Comparison of ENCODE assay signal across 8 cellular contexts in the genomic region with DNA sequence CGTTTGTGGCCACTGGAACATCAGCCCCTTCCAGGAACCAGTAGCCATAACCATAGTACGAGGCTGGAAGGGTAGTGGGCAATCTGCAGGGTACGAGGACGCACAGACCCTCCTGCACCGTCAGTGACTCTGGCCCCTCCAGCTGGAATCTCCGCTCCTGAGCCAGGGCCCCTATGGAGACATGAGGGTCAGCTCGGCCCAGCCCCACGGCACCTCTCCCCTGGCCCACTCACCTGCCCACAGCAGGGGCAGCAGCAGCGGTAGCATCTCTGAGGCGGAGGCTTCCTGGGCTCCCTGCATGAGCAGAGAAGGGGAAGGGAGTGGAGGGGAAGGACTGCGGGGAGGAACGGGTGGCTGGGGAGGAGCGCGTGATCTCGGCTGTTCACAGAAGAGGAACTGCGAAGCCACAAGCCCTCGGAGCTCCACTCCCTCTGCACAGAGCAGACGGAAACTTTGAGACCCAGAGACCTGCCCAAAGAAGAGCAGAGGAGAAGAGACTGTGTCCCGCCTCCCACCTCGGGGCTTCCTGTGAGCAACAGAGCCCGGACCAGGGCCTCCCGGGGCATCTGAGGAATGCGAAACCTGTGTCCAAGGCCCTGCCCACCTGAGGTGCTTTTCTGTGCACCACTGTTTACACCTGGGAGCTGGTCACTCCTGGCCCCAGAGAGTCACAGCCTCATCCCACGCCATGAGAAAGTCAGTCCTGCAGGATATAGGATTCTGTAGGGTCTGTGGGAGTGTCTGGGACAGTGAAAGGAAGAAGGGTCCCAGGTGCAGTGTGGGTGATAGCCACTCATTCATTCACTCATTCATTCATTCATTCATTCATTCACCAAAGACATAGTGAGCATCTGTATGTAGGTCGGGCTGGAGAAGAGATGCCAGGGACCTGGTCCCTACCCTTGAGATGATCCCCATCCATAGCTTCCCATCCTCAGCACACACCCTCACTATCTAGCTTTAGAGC. TPM values are rescaled to one million over a fixed set of nuclear protein-coding genes. Genes with fewer than 3 reads are reported as not detected.
DNase-seq lines count a peak whose midpoint lies in the region; ATAC-seq, FAIRE-seq and TF ChIP-seq lines count a peak whose summit lies in the region.

A gene (minus strand): TSS at position 322 of the 967 bp plus-strand sequence. CDS start 22 bp downstream, at position 300.

- no peaks in the 10 kb centered on the region for H3K36me3 ChIP-seq in CD8-positive, alpha-beta T cell (ENCODE audit: insufficient read depth, low read length)

- H3K4me3 Mint-ChIP-seq in memory B cell: peak within 1 kb of the TSS; percentile 91
- H3K4me3 Mint-ChIP-seq in CD8-positive, alpha-beta T cell: no peak within 1 kb of the TSS
- no peak within 1 kb of the TSS for H3K4me3 Mint-ChIP-seq in activated T-helper 17 cell treated with anti-CD3 and anti-CD28 coated beads, Interleukin-2, amount 50 U/mL, for 72 hours

- no peak for TF ChIP-seq POLR2A in GM12891 (IDR thresholded peaks at IDR 0.05; ENCODE audit: low read depth, low read length)

- intact Hi-C loops in CD8-positive, alpha-beta T cell (cut with DNase I, micrococcal nuclease): loop anchor here in 1 of 2 experiments (10.0 kb wide), 1 partner anchor 113 kb away; a partner anchor contains a TSS

- DNase-seq in GM12891 (ENCODE audit: insufficient read length, low spot score) (peak; percentile 57), UCSD-AML1 (lab: John Stamatoyannopoulos, UW; ENCODE audit: unreplicated experiment) (peak; percentile 86), memory B cell (ENCODE audit: low spot score in 2 of 2) (peak; percentile 64), retina (no peak), AG08396 (ENCODE audit: low spot score) (no peak)
- DNase-seq in CD8-positive, alpha-beta T cell: no peak

- ATAC-seq in HG02642 (IDR thresholded peaks at IDR 0.05; ENCODE audit: poor library complexity, unreplicated experiment) (peak; percentile 72), memory B cell (ENCODE audit: low read depth) (peak; percentile 99)
- ATAC-seq in CD8-positive, alpha-beta T cell: no peak
- no peak for ATAC-seq in activated T-helper 17 cell treated with anti-CD3 and anti-CD28 coated beads, Interleukin-2, amount 50 U/mL, for 72 hours (replicated peaks)

- peak; percentile 93 for FAIRE-seq in GM12891 (lab: Jason Lieb, UNC)

- peaks cover 50% of the 10 kb centered on the region for H3K4me1 Mint-ChIP-seq in memory B cell
- H3K4me1 Mint-ChIP-seq in CD8-positive, alpha-beta T cell (ENCODE audit: low read depth): no peaks in the 10 kb centered on the region
- H3K4me1 Mint-ChIP-seq in activated T-helper 17 cell treated with anti-CD3 and anti-CD28 coated beads, Interleukin-2, amount 50 U/mL, for 72 hours: no peaks in the 10 kb centered on the region

- CTCF ChIA-PET in CD8-positive, alpha-beta T cell (lab: Charles Lee): no interaction called here

- peak within 1 kb of the TSS; percentile 62 for H3K27ac Mint-ChIP-seq in memory B cell
- no peak within 1 kb of the TSS for H3K27ac Mint-ChIP-seq in CD8-positive, alpha-beta T cell
- no peak within 1 kb of the TSS for H3K27ac Mint-ChIP-seq in activated T-helper 17 cell treated with anti-CD3 and anti-CD28 coated beads, Interleukin-2, amount 50 U/mL, for 72 hours

- no peak within 1 kb of the TSS for H3K27ac ChIP-seq in CD8-positive, alpha-beta T cell (ENCODE audit: low read depth, low read length)

- no peaks in the 10 kb centered on the region for H3K9me3 ChIP-seq in CD8-positive, alpha-beta T cell (ENCODE audit: low read length)

- H3K4me1 ChIP-seq in CD8-positive, alpha-beta T cell (ENCODE audit: insufficient read depth, low read length): no peaks in the 10 kb centered on the region

- H3K27me3 ChIP-seq in CD8-positive, alpha-beta T cell (ENCODE audit: insufficient read depth, low read length): no peaks in the 10 kb centered on the region

- no peaks in the 10 kb centered on the region for H3K36me3 Mint-ChIP-seq in memory B cell
- H3K36me3 Mint-ChIP-seq in CD8-positive, alpha-beta T cell: no peaks in the 10 kb centered on the region
- no peaks in the 10 kb centered on the region for H3K36me3 Mint-ChIP-seq in activated T-helper 17 cell treated with anti-CD3 and anti-CD28 coated beads, Interleukin-2, amount 50 U/mL, for 72 hours (ENCODE audit: low read depth)

- no peak for TF ChIP-seq CTCF in CD8-positive, alpha-beta T cell (IDR thresholded peaks at IDR 0.05)

- H3K9me3 Mint-ChIP-seq in memory B cell: peaks cover 3% of the 10 kb centered on the region
- H3K9me3 Mint-ChIP-seq in CD8-positive, alpha-beta T cell: peaks cover 8% of the 10 kb centered on the region
- no peaks in the 10 kb centered on the region for H3K9me3 Mint-ChIP-seq in activated T-helper 17 cell treated with anti-CD3 and anti-CD28 coated beads, Interleukin-2, amount 50 U/mL, for 72 hours

- H3K27me3 Mint-ChIP-seq in memory B cell: no peaks in the 10 kb centered on the region
- H3K27me3 Mint-ChIP-seq in CD8-positive, alpha-beta T cell (ENCODE audit: low read depth): peaks cover 51% of the 10 kb centered on the region
- H3K27me3 Mint-ChIP-seq in activated T-helper 17 cell treated with anti-CD3 and anti-CD28 coated beads, Interleukin-2, amount 50 U/mL, for 72 hours: peaks cover 50% of the 10 kb centered on the region

- POLR2A ChIA-PET in CD8-positive, alpha-beta T cell (lab: Charles Lee): no interaction called here

- no peak within 1 kb of the TSS for H3K4me3 ChIP-seq in CD8-positive, alpha-beta T cell (ENCODE audit: low read depth, low read length)

TF ChIP-seq in GM12891, 5 proteins besides CTCF, POLR2A, EP300 and RAD21:
- TF ChIP-seq SPI1 (IDR thresholded peaks at IDR 0.05; ENCODE audit: low read depth, low read length) (peak; percentile 97), POLR2AphosphoS5 (IDR thresholded peaks at IDR 0.05; ENCODE audit: low read depth, low read length) (no peak)

RNA-seq across cellular contexts. Expression of the gene that starts here (rescaled TPM):
- polyA plus RNA-seq in GM12891 (2012; ENCODE audit: low read depth, missing spikeins): 1.1 TPM
- not detected for total RNA-seq in CD8-positive, alpha-beta T cell
- not detected for total RNA-seq in activated T-helper 17 cell treated with anti-CD3 and anti-CD28 coated beads, Interleukin-2, amount 50 U/mL, for 72 hours

Comparison
In these comparisons a context has a peak if more than half of its experiments do, and no peak if none do; other contexts are left out.
1. DNase-seq: peak in GM12891 (single experiment), UCSD-AML1 (single experiment) and memory B cell (2 of 2); none in CD8-positive, alpha-beta T cell (0 of 7), retina (single experiment) and AG08396 (single experiment).
2. ATAC-seq: peak in HG02642 (single experiment) and memory B cell (single experiment); none in CD8-positive, alpha-beta T cell (single experiment) and activated T-helper 17 cell treated with anti-CD3 and anti-CD28 coated beads, Interleukin-2, amount 50 U/mL, for 72 hours (single experiment).